Comparison of ENCODE assay signal across 16 cellular contexts in the genomic region with DNA sequence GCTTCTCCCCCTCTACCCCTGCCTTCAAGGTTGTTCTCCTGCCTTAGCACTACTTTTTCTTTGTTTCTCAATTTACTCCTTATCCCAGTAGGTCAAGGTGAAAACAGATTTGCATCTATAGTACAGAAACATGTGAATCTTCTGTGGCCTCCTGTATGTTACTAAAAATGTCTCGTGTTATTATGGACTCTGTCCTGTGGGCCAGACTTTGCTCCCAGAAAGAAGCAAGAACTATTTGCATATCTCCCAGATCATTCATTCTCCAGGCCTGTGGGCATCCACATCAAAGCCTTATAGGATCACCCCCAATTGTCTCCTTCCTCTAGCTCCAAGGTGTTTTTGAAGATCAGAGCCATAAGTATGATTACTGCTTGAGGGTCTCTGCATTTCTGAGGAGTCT.
DNase-seq lines count a peak whose midpoint lies in the region; ATAC-seq and TF ChIP-seq lines count a peak whose summit lies in the region.
"Had no signal": no experiment of that assay in that cellular context is flagged by ENCODE, and none has a peak within 500 bp of the region (broad histone marks: within the 10 kb centered on the region; RNA-seq: fewer than 3 reads in every experiment).

No MANE protein-coding gene starts in this region.

- H3K79me2 ChIP-seq in hepatocyte, result no peaks in the 10 kb centered on the region

- intact Hi-C loops in mucosa of descending colon (cut with DNase I, micrococcal nuclease), result no loop called here

- H3K36me3 ChIP-seq in hepatocyte (replicated peaks; ENCODE audit: insufficient read depth, low read depth) (no peaks in the 10 kb centered on the region), mucosa of descending colon (ENCODE audit: low read depth) (no peaks in the 10 kb centered on the region)
- H3K36me3 ChIP-seq: BLaER1 treated with 17β-estradiol and CSF1 and Interleukin-3, amounts not matched to agents 10 nM and 100 nM; HAP-1 had no signal

- CTCF ChIA-PET in WTC11 (lab: Charles Lee), result no interaction called here

- H3K4me3 Mint-ChIP-seq in WTC11, result no peak overlapping the region
- H3K4me3 Mint-ChIP-seq: B cell; CD8-positive, alpha-beta T cell had no signal

- H3K36me3 Mint-ChIP-seq in WTC11, result no peaks in the 10 kb centered on the region; the same call in 1 of the 2 replicates
- H3K36me3 Mint-ChIP-seq: CD8-positive, alpha-beta T cell had no signal

- H3K27me3 ChIP-seq in hepatocyte, result no peaks in the 10 kb centered on the region
- H3K27me3 ChIP-seq: BLaER1 treated with 17β-estradiol and CSF1 and Interleukin-3, amounts not matched to agents 10 nM and 100 nM had no signal

- ATAC-seq in WTC11 (no peak), mucosa of descending colon (peak; percentile 37), HG03457 (IDR thresholded peaks at IDR 0.05; ENCODE audit: unreplicated experiment) (no peak), GM21526 (IDR thresholded peaks at IDR 0.05; ENCODE audit: low FRiP score, unreplicated experiment) (no peak)
- ATAC-seq: CD8-positive, alpha-beta T cell had no signal

- DNase-seq in WTC11 (ENCODE audit: low spot score) (no peak), hepatocyte (ENCODE audit: low spot score) (no peak), mucosa of descending colon (no peak), glomerular visceral epithelial cell (ENCODE audit: extremely low spot score) (no peak)
- DNase-seq: Calu3; CD8-positive, alpha-beta T cell; DMS 273 treated with DMSO at 0.1 percent for 48 hours; DMS53; GM23248; IMR-90 had no signal

- no peaks in the 10 kb centered on the region for H4K20me1 ChIP-seq in hepatocyte (ENCODE audit: insufficient read depth, poor library complexity, severe bottlenecking)
- H4K20me1 ChIP-seq: BLaER1 treated with 17β-estradiol and CSF1 and Interleukin-3, amounts not matched to agents 10 nM and 100 nM had no signal

- peaks cover 2% of the 10 kb centered on the region for H3K9me3 Mint-ChIP-seq in WTC11
- H3K9me3 Mint-ChIP-seq: CD8-positive, alpha-beta T cell had no signal

- TF ChIP-seq CTCF in WTC11 (IDR thresholded peaks at IDR 0.05), result no peak
- no peak for TF ChIP-seq CTCF in hepatocyte (IDR thresholded peaks at IDR 0.05; ENCODE audit: poor library complexity)
- no peak for TF ChIP-seq CTCF in mucosa of descending colon (IDR thresholded peaks at IDR 0.05)

- H3K27me3 Mint-ChIP-seq in WTC11 (ENCODE audit: low read depth), result no peaks in the 10 kb centered on the region; the same call in 1 of the 2 replicates

- no peaks in the 10 kb centered on the region for H3K9me2 ChIP-seq in hepatocyte (replicated peaks; ENCODE audit: insufficient read depth)

- H3K4me2 ChIP-seq in hepatocyte, result no peak overlapping the region
- H3K4me2 ChIP-seq: BLaER1 treated with 17β-estradiol and CSF1 and Interleukin-3, amounts not matched to agents 10 nM and 100 nM had no signal

- H3K4me1 ChIP-seq in hepatocyte (ENCODE audit: insufficient read depth), result no peaks in the 10 kb centered on the region
- H3K4me1 ChIP-seq in mucosa of descending colon (ENCODE audit: low read depth), result no peaks in the 10 kb centered on the region

- 50% methylated on average over 1 of the region's 1 CpG for WGBS in hepatocyte (ENCODE audit: low lambda C conversion rate, missing lambda C conversion rate)

- peak overlapping the region; percentile 32 for H3K27ac ChIP-seq in hepatocyte
- H3K27ac ChIP-seq: BLaER1 treated with 17β-estradiol and CSF1 and Interleukin-3, amounts not matched to agents 10 nM and 100 nM; GM23248; HL-60 had no signal

- POLR2A ChIA-PET in WTC11 (lab: Charles Lee), result no interaction called here

- no peak overlapping the region for H2AFZ ChIP-seq in hepatocyte
- H2AFZ ChIP-seq: GM23248 had no signal

- peak overlapping the region; percentile 28 for H3K27ac Mint-ChIP-seq in WTC11
- H3K27ac Mint-ChIP-seq: B cell; CD8-positive, alpha-beta T cell had no signal

- no peaks in the 10 kb centered on the region for H3K9me3 ChIP-seq in hepatocyte (ENCODE audit: low read depth)
- no peaks in the 10 kb centered on the region for H3K9me3 ChIP-seq in mucosa of descending colon
- H3K9me3 ChIP-seq: BLaER1 treated with 17β-estradiol and CSF1 and Interleukin-3, amounts not matched to agents 10 nM and 100 nM; HAP-1 had no signal

- no peak overlapping the region for H3K4me3 ChIP-seq in hepatocyte
- no peak overlapping the region for H3K4me3 ChIP-seq in mucosa of descending colon
- H3K4me3 ChIP-seq: BLaER1 treated with 17β-estradiol and CSF1 and Interleukin-3, amounts not matched to agents 10 nM and 100 nM; GM23248; HAP-1 had no signal

- peaks cover 15% of the 10 kb centered on the region; the same call in 1 of the 2 replicates for H3K4me1 Mint-ChIP-seq in WTC11
- H3K4me1 Mint-ChIP-seq: B cell had no signal

TF ChIP-seq in WTC11, 78 proteins besides CTCF, POLR2A, EP300 and RAD21 (continues in another document):
- TF ChIP-seq JAZF1 (CRISPR knock-in tag; IDR thresholded peaks at IDR 0.05) (no peak), PRRX2 (CRISPR knock-in tag; IDR thresholded peaks at IDR 0.05) (no peak), USF1 (CRISPR knock-in tag; IDR thresholded peaks at IDR 0.05) (no peak), ZNF671 (CRISPR knock-in tag; IDR thresholded peaks at IDR 0.05) (no peak), ZBTB43 (CRISPR knock-in tag; IDR thresholded peaks at IDR 0.05) (no peak), ZNF423 (CRISPR knock-in tag; IDR thresholded peaks at IDR 0.05) (no peak), ZNF219 (CRISPR knock-in tag; IDR thresholded peaks at IDR 0.05; ENCODE audit: borderline replicate concordance) (no peak), ETV6 (CRISPR knock-in tag; IDR thresholded peaks at IDR 0.05) (no peak), ESRRA (CRISPR knock-in tag; IDR thresholded peaks at IDR 0.05; ENCODE audit: borderline replicate concordance) (no peak), ZNF232 (CRISPR knock-in tag; IDR thresholded peaks at IDR 0.05) (no peak), ELF4 (CRISPR knock-in tag; IDR thresholded peaks at IDR 0.05; ENCODE audit: low read depth) (no peak), CBFB (CRISPR knock-in tag; IDR thresholded peaks at IDR 0.05; ENCODE audit: low read depth) (no peak)
- TF ChIP-seq, protein P1, sequence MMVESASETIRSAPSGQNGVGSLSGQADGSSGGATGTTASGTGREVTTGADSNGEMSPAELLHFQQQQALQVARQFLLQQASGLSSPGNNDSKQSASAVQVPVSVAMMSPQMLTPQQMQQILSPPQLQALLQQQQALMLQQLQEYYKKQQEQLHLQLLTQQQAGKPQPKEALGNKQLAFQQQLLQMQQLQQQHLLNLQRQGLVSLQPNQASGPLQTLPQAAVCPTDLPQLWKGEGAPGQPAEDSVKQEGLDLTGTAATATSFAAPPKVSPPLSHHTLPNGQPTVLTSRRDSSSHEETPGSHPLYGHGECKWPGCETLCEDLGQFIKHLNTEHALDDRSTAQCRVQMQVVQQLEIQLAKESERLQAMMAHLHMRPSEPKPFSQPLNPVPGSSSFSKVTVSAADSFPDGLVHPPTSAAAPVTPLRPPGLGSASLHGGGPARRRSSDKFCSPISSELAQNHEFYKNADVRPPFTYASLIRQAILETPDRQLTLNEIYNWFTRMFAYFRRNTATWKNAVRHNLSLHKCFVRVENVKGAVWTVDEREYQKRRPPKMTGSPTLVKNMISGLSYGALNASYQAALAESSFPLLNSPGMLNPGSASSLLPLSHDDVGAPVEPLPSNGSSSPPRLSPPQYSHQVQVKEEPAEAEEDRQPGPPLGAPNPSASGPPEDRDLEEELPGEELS (CRISPR knock-in tag; IDR thresholded peaks at IDR 0.05), result no peak
- TF ChIP-seq, protein P2, sequence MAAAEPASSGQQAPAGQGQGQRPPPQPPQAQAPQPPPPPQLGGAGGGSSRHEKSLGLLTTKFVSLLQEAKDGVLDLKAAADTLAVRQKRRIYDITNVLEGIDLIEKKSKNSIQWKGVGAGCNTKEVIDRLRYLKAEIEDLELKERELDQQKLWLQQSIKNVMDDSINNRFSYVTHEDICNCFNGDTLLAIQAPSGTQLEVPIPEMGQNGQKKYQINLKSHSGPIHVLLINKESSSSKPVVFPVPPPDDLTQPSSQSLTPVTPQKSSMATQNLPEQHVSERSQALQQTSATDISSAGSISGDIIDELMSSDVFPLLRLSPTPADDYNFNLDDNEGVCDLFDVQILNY (CRISPR knock-in tag; IDR thresholded peaks at IDR 0.05), result no peak
- TF ChIP-seq, protein P3, sequence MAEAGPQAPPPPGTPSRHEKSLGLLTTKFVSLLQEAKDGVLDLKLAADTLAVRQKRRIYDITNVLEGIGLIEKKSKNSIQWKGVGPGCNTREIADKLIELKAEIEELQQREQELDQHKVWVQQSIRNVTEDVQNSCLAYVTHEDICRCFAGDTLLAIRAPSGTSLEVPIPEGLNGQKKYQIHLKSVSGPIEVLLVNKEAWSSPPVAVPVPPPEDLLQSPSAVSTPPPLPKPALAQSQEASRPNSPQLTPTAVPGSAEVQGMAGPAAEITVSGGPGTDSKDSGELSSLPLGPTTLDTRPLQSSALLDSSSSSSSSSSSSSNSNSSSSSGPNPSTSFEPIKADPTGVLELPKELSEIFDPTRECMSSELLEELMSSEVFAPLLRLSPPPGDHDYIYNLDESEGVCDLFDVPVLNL (CRISPR knock-in tag; IDR thresholded peaks at IDR 0.05; ENCODE audit: borderline replicate concordance, low read depth), result no peak
